10 cellular contexts compared by ENCODE assay signal in the genomic region with DNA sequence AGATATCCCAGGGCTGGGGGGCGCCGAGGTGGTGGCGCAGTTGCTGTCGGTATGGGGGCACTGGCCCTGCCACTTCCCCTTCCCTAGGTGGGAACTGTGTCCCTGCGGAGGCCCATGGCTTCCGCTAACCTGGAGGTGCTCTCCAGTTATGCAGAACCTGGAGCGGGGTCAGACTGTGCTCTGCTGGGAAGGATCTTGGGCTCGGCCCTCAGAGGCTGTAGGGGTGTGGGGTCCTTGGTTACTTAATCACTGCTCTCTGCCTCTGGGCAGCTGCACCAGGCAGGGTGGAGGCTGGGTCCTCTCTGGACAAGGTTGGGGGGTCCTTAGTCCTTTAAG. TPM values are rescaled to one million over a fixed set of nuclear protein-coding genes. Genes with fewer than 3 reads are reported as not detected.
DNase-seq lines count a peak whose midpoint lies in the region; ATAC-seq, FAIRE-seq and TF ChIP-seq lines count a peak whose summit lies in the region.
"Had no signal": no experiment of that assay in that cellular context is flagged by ENCODE, and none has a peak within 500 bp of the region (broad histone marks: within the 10 kb centered on the region; RNA-seq: fewer than 3 reads in every experiment).

No MANE protein-coding gene starts in this region.

- H3K4me2 ChIP-seq in GM23248 (ENCODE audit: unreplicated experiment) (peak overlapping the region; percentile 98), astrocyte (ENCODE audit: low read length) (peak overlapping the region; percentile 100)

- peaks cover 70% of the 10 kb centered on the region for H3K79me2 ChIP-seq in GM23248 (ENCODE audit: insufficient read depth)
- H3K79me2 ChIP-seq in astrocyte (ENCODE audit: insufficient read depth, low read length) = peaks cover 71% of the 10 kb centered on the region

- no peaks in the 10 kb centered on the region; the same call in 1 of the 2 replicates for H3K36me3 ChIP-seq in GM23248 (ENCODE audit: low read depth)
- H3K36me3 ChIP-seq in astrocyte (ENCODE audit: insufficient read depth, low read length) = no peaks in the 10 kb centered on the region
- peaks cover 0 to 5% (median 4%) of the 10 kb centered on the region in 3 donors for H3K36me3 ChIP-seq in skeletal muscle tissue (ENCODE audit: control insufficient read depth in 3 of 3, insufficient read depth in 3 of 3, low read length in 3 of 3)

- ATAC-seq in left colon = no peak

- peaks cover 14% of the 10 kb centered on the region for H3F3A ChIP-seq in GM23248 (ENCODE audit: insufficient read depth)

- H3K9me3 ChIP-seq in GM23248 (ENCODE audit: low read depth) (no peaks in the 10 kb centered on the region), astrocyte (ENCODE audit: insufficient read depth, low read depth, low read length) (no peaks in the 10 kb centered on the region), skeletal muscle tissue (ENCODE audit: control insufficient read depth in 3 of 3, low read length in 3 of 3) (no peaks in the 10 kb centered on the region)

- H3K27me3 Mint-ChIP-seq in astrocyte (ENCODE audit: low read depth, unreplicated experiment) = no peaks in the 10 kb centered on the region

- H3K4me3 ChIP-seq in GM23248 (peak overlapping the region; percentile 86), astrocyte (ENCODE audit: insufficient read depth, low read depth, low read length) (peak overlapping the region; percentile 84), skeletal muscle tissue (ENCODE audit: low read length in 3 of 3) (peak overlapping the region; percentile 79 to 91 (median 89))

- no peaks in the 10 kb centered on the region for H3K9me3 Mint-ChIP-seq in astrocyte (ENCODE audit: unreplicated experiment)

- peaks cover 24% of the 10 kb centered on the region for H3K4me1 Mint-ChIP-seq in astrocyte (ENCODE audit: low read depth, unreplicated experiment)

- peak overlapping the region; percentile 90 for H3K4me3 Mint-ChIP-seq in astrocyte (ENCODE audit: unreplicated experiment)

- H3K4me1 ChIP-seq in GM23248 (ENCODE audit: insufficient read depth) = peaks cover 28% of the 10 kb centered on the region
- peaks cover 50% of the 10 kb centered on the region for H3K4me1 ChIP-seq in astrocyte (ENCODE audit: insufficient read depth, low read length)
- H3K4me1 ChIP-seq in skeletal muscle tissue (ENCODE audit: control insufficient read depth in 3 of 3, insufficient read depth in 3 of 3, low read length in 3 of 3) = peaks cover 62 to 71% (median 67%) of the 10 kb centered on the region in 3 donors

- in situ Hi-C loops in GM23248 (cut with MboI) = loop anchor here (25.0 kb wide), 1 partner anchor 453 kb away; no protein-coding TSS in a partner anchor

- H3K9ac ChIP-seq in GM23248 (peak overlapping the region; percentile 95), astrocyte (ENCODE audit: low read length) (peak overlapping the region; percentile 95), skeletal muscle tissue (ENCODE audit: low read depth in 1 of 3, low read length in 3 of 3) (peak overlapping the region; percentile 89 to 94 (median 94))

- H3K27ac Mint-ChIP-seq in astrocyte (ENCODE audit: unreplicated experiment) = no peak overlapping the region

- DNase-seq in GM23248 (peak; percentile 59), astrocyte (ENCODE audit: low read depth) (no peak), left colon (peak; percentile 34 to 46), NCI-H82 (lab: John Stamatoyannopoulos, UW) (no peak), NCI-H1436 (lab: John Stamatoyannopoulos, UW) (no peak), ecto neural progenitor cell (ENCODE audit: low spot score) (no peak), NK-92 (lab: John Stamatoyannopoulos, UW; ENCODE audit: unreplicated experiment) (no peak)
- DNase-seq: NCI-H1105, WERI-Rb-1 had no signal

- FAIRE-seq in astrocyte (lab: Jason Lieb, UNC) = no peak

- no peak for TF ChIP-seq CTCF in astrocyte (IDR thresholded peaks at IDR 0.05; ENCODE audit: insufficient read depth, low read depth, low read length)

- H3K27ac ChIP-seq in GM23248 = peak overlapping the region; percentile 89
- H3K27ac ChIP-seq in astrocyte (ENCODE audit: low read depth, low read length) = peak overlapping the region; percentile 45
- peak overlapping the region; percentile 96 for H3K27ac ChIP-seq in skeletal muscle tissue (ENCODE audit: low read depth, low read length)
- H3K27ac ChIP-seq: WERI-Rb-1 had no signal

- H2AFZ ChIP-seq in GM23248 = no peak overlapping the region
- H2AFZ ChIP-seq in astrocyte (ENCODE audit: low read depth, low read length) = no peak overlapping the region

- H3K36me3 Mint-ChIP-seq in astrocyte (ENCODE audit: low read depth, unreplicated experiment) = peaks cover 2% of the 10 kb centered on the region

- intact Hi-C loops in left colon (cut with DNase I, micrococcal nuclease) = no loop called here

- H3K27me3 ChIP-seq in GM23248 (replicated peaks; ENCODE audit: insufficient read depth) (no peaks in the 10 kb centered on the region), astrocyte (ENCODE audit: insufficient read depth, low read length) (no peaks in the 10 kb centered on the region), skeletal muscle tissue (ENCODE audit: control insufficient read depth in 3 of 3, insufficient read depth in 3 of 3, low read length in 3 of 3) (no peaks in the 10 kb centered on the region)

- no peaks in the 10 kb centered on the region for H3K9me2 ChIP-seq in GM23248 (ENCODE audit: insufficient read depth)

- H4K20me1 ChIP-seq in GM23248 (ENCODE audit: insufficient read depth) (no peaks in the 10 kb centered on the region), astrocyte (ENCODE audit: insufficient read depth, low read length) (peaks cover 64% of the 10 kb centered on the region)

- WGBS in GM23248 (ENCODE audit: low coverage in 1 of 2, low lambda C conversion rate in 2 of 2, missing lambda C conversion rate in 2 of 2), 2 experiments = 60 to 65% methylated on average over 8 of the region's 8 CpGs

RNA-seq across cellular contexts. Expression of a gene that starts 2.4 kb away (rescaled TPM):
- total RNA-seq in GM23248 (2014; rRNA removed; shearing (Covaris generic)) = 56.5 and 73.3 TPM in 2 replicates
- 195 and 315 TPM in 2 replicates for polyA plus RNA-seq in GM23248 (2016; fragmentation: Nextera tagmentation; extraction: Ambion mirVana)
- total RNA-seq in astrocyte = 182 and 195 TPM in 2 replicates
- 100 to 1,000 TPM; 193 to 210 TPM for total RNA-seq in left colon
- total RNA-seq in skeletal muscle tissue = 34.4 TPM

RNA-seq across cellular contexts. Expression of a gene that starts 31.8 kb away (rescaled TPM):
- 24.5 and 27.8 TPM in 2 replicates for total RNA-seq in GM23248 (2014; rRNA removed; shearing (Covaris generic))
- 8.1 and 8.2 TPM in 2 replicates for polyA plus RNA-seq in GM23248 (2016; fragmentation: Nextera tagmentation; extraction: Ambion mirVana)
- 23.9 and 30.4 TPM in 2 replicates for total RNA-seq in astrocyte
- total RNA-seq in left colon = 10 to 100 TPM; 39.7 to 45.2 TPM
- 15.1 TPM for total RNA-seq in skeletal muscle tissue

Comparison
In these comparisons a context has a peak if more than half of its experiments do, and no peak if none do; other contexts are left out.
1. DNase-seq: peak in GM23248 (single experiment) and left colon (2 of 2); none in astrocyte (single experiment), NCI-H82 (single experiment), NCI-H1436 (single experiment), ecto neural progenitor cell (single experiment) and NK-92 (single experiment).
2. H3K27ac ChIP-seq: peak in every context shown above with its lines; median percentile 96 in skeletal muscle tissue; 89 in GM23248; 45 in astrocyte.
3. Peak in every context shown above with its lines, with median percentiles within 50 percentile points of each other: H3K4me3 ChIP-seq and H3K9ac ChIP-seq.